Comparison of ENCODE assay signal across 1 cellular context in the genomic region with DNA sequence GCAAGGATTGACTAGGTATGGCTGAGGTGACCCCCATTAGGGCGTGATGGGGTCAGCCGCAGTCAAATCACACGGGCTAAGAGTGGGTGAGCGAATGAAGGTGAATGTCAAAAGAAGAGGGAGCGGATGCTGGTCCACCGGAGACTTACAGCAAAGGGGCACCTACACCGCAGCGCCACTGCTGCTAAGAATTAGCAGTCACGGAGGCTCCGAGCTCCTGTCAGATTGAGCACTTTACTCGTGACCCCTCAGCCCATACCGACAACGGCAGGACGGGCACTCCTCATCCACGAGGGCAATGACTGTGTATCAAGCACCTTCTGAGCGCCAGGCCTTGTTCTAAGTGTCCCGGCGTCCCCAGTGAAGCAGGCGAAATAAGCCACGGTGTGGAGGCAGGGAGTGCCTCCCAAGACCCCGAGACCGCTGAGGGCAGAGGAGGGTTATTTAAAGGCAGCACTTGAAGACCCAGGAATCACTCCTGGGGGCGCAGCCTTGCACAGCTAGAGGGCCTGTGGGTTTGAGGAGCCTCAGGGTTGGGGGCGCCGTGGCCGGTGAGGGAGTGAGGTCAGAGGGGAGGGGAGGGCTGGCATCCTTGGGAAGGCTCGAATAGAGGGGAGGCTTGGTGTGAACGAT.
TF ChIP-seq lines count a peak whose summit lies in the region.

No MANE protein-coding gene starts in this region.

TF ChIP-seq in HepG2, 621 proteins besides CTCF, POLR2A, EP300 and RAD21:
- TF ChIP-seq ZNF350 (CRISPR knock-in tag; IDR thresholded peaks at IDR 0.05; ENCODE audit: borderline replicate concordance, low read depth) (no peak), ELF4 (CRISPR knock-in tag; IDR thresholded peaks at IDR 0.05; ENCODE audit: borderline replicate concordance) (no peak), ZNF569 (CRISPR knock-in tag; IDR thresholded peaks at IDR 0.05; ENCODE audit: borderline replicate concordance) (no peak), ZFP36 (IDR thresholded peaks at IDR 0.05; ENCODE audit: borderline replicate concordance, low read depth, low read length, partially characterized antibody) (no peak), NR2F6 (IDR thresholded peaks at IDR 0.05) (no peak), NR2F6 (CRISPR knock-in tag; IDR thresholded peaks at IDR 0.05) (no peak), MBNL3 (CRISPR knock-in tag; conservative IDR thresholded peaks at IDR 0.05) (no peak), PRDM4 (CRISPR knock-in tag; IDR thresholded peaks at IDR 0.05; ENCODE audit: borderline replicate concordance) (no peak)
